Comparison of ENCODE assay signal across 10 cellular contexts in the genomic region with DNA sequence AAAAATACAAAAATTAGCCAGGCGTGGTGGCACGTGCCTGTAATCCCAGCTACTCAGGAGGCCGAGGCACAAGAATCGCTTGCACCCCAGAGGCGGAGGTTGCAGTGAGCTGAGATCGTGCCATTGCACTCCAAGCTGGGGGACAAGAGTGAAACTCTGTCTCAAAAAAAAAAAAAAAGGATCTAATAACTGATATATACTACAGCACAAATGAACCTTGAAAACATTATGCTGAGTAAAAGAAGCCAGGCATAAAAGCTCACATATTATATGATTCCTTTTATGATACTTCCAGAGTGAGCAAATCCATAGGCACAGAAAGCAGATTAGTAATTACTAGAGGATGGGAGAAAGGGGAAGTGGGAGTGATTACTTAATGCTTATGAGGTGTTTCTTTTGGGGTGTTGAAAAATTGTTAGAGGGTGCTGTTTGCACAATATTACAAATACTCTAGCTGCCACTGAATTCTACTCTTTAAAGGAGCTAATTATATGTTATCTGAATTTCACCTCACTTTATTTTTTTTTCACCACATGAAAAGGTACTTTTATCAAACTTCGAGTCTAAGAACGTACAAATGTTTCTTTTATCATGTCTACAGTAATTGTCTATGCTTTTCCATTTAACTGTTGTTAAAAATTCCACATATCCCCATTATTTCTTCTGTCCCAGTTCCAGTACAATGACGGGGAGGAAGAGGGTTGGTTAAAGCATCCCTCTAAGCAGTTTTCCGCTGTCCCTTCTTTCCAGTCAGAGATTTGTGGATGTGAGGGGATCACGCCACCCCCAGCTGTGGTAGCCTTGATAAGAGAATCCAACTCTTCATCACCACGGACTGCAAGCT.
DNase-seq lines count a peak whose midpoint lies in the region; ATAC-seq and TF ChIP-seq lines count a peak whose summit lies in the region.
"Had no signal": no experiment of that assay in that cellular context is flagged by ENCODE, and none has a peak within 500 bp of the region (broad histone marks: within the 10 kb centered on the region; RNA-seq: fewer than 3 reads in every experiment).

No MANE protein-coding gene starts in this region.

- H3K27ac Mint-ChIP-seq in activated CD4-positive, alpha-beta T cell treated with anti-CD3 and anti-CD28 coated beads, Interleukin-2, amount 10 ng/mL, durations not matched to agents 24 days and 14 days: no peak overlapping the region
- no peak overlapping the region for H3K27ac Mint-ChIP-seq in activated T-helper 17 cell treated with anti-CD3 and anti-CD28 coated beads, Interleukin-2, amount 50 U/mL, for 72 hours

- H3K27ac ChIP-seq in stomach: peak overlapping the region in 4 of 5 donors; percentile 58 to 81 (median 76)
- H3K27ac ChIP-seq: C4-2B had no signal

- H3K36me3 ChIP-seq in iPS-15b (ENCODE audit: control insufficient read depth, insufficient read depth, low read length) (no peaks in the 10 kb centered on the region), stomach (no peaks in the 10 kb centered on the region)

- 57 to 70% (median 62%) methylated on average over 12 of the region's 12 CpGs for WGBS in stomach, 5 donors

- H3K9ac ChIP-seq in iPS-15b (ENCODE audit: low read depth, low read length): no peak overlapping the region

- peak overlapping the region; percentile 83 for H3K4me3 Mint-ChIP-seq in activated CD4-positive, alpha-beta T cell treated with anti-CD3 and anti-CD28 coated beads, Interleukin-2, amount 10 ng/mL, durations not matched to agents 24 days and 14 days
- peak overlapping the region; percentile 76 for H3K4me3 Mint-ChIP-seq in activated T-helper 17 cell treated with anti-CD3 and anti-CD28 coated beads, Interleukin-2, amount 50 U/mL, for 72 hours

- H3K27me3 Mint-ChIP-seq in activated CD4-positive, alpha-beta T cell treated with anti-CD3 and anti-CD28 coated beads, Interleukin-2, amount 10 ng/mL, durations not matched to agents 24 days and 14 days: peaks cover 24% of the 10 kb centered on the region
- H3K27me3 Mint-ChIP-seq in activated T-helper 17 cell treated with anti-CD3 and anti-CD28 coated beads, Interleukin-2, amount 50 U/mL, for 72 hours: peaks cover 19% of the 10 kb centered on the region

- H3K4me1 Mint-ChIP-seq in activated CD4-positive, alpha-beta T cell treated with anti-CD3 and anti-CD28 coated beads, Interleukin-2, amount 10 ng/mL, durations not matched to agents 24 days and 14 days: peaks cover 3% of the 10 kb centered on the region
- no peaks in the 10 kb centered on the region for H3K4me1 Mint-ChIP-seq in activated T-helper 17 cell treated with anti-CD3 and anti-CD28 coated beads, Interleukin-2, amount 50 U/mL, for 72 hours

- H3K4me3 ChIP-seq in iPS-15b (ENCODE audit: low read depth, low read length) (peak overlapping the region; percentile 45), stomach (peak overlapping the region; percentile 36 to 49 (median 44))

- H3K36me3 Mint-ChIP-seq in activated CD4-positive, alpha-beta T cell treated with anti-CD3 and anti-CD28 coated beads, Interleukin-2, amount 10 ng/mL, durations not matched to agents 24 days and 14 days (ENCODE audit: low read depth): no peaks in the 10 kb centered on the region
- H3K36me3 Mint-ChIP-seq in activated T-helper 17 cell treated with anti-CD3 and anti-CD28 coated beads, Interleukin-2, amount 50 U/mL, for 72 hours (ENCODE audit: low read depth): no peaks in the 10 kb centered on the region

- ATAC-seq in activated T-helper 17 cell treated with anti-CD3 and anti-CD28 coated beads, Interleukin-2, amount 50 U/mL, for 72 hours (replicated peaks): no peak
- ATAC-seq: HCT116 had no signal

- DNase-seq in activated CD4-positive, alpha-beta T cell treated with anti-CD3 and anti-CD28 coated beads, Interleukin-2, amount 10 ng/mL, durations not matched to agents 24 days and 14 days: no peak
- no peak for DNase-seq in activated CD4-positive, alpha-beta T cell treated with anti-CD3 and anti-CD28 coated beads for 1 hour
- no peak for DNase-seq in stomach
- no peak for DNase-seq in GDM1 (lab: John Stamatoyannopoulos, UW)
- DNase-seq in posterior vena cava (ENCODE audit: low spot score): no peak
- DNase-seq in erythroblast (lab: John Stamatoyannopoulos, UW): no peak

- H3K27me3 ChIP-seq in iPS-15b (ENCODE audit: control insufficient read depth, insufficient read depth, low read length) (no peaks in the 10 kb centered on the region), stomach (no peaks in the 10 kb centered on the region)

- TF ChIP-seq EP300 in stomach (IDR thresholded peaks at IDR 0.05): no peak

- intact Hi-C loops in activated CD4-positive, alpha-beta T cell treated with anti-CD3 and anti-CD28 coated beads, Interleukin-2, amount 10 ng/mL, durations not matched to agents 24 days and 14 days (cut with micrococcal nuclease): no loop called here
- intact Hi-C loops in stomach (cut with DNase I; ENCODE audit: low total_unique reads): no loop called here
- intact Hi-C loops in posterior vena cava (cut with DNase I): no loop called here

- TF ChIP-seq POLR2A in stomach (IDR thresholded peaks at IDR 0.05) (no peak), erythroblast (IDR thresholded peaks at IDR 0.05; ENCODE audit: low read length) (no peak)

- H3K9me3 ChIP-seq in iPS-15b (ENCODE audit: control insufficient read depth, insufficient read depth, low read length): no peaks in the 10 kb centered on the region
- no peaks in the 10 kb centered on the region for H3K9me3 ChIP-seq in stomach

- H3K4me1 ChIP-seq in iPS-15b (ENCODE audit: control insufficient read depth, insufficient read depth, low read length) (no peaks in the 10 kb centered on the region), stomach (peaks cover 0 to 12% (median 6%) of the 10 kb centered on the region in 4 donors)

- peaks cover 4% of the 10 kb centered on the region for H3K9me3 Mint-ChIP-seq in activated CD4-positive, alpha-beta T cell treated with anti-CD3 and anti-CD28 coated beads, Interleukin-2, amount 10 ng/mL, durations not matched to agents 24 days and 14 days
- no peaks in the 10 kb centered on the region for H3K9me3 Mint-ChIP-seq in activated T-helper 17 cell treated with anti-CD3 and anti-CD28 coated beads, Interleukin-2, amount 50 U/mL, for 72 hours

- TF ChIP-seq CTCF in stomach (IDR thresholded peaks at IDR 0.05): no peak
